ENCODE assay signal across 11 cellular contexts in the genomic region with DNA sequence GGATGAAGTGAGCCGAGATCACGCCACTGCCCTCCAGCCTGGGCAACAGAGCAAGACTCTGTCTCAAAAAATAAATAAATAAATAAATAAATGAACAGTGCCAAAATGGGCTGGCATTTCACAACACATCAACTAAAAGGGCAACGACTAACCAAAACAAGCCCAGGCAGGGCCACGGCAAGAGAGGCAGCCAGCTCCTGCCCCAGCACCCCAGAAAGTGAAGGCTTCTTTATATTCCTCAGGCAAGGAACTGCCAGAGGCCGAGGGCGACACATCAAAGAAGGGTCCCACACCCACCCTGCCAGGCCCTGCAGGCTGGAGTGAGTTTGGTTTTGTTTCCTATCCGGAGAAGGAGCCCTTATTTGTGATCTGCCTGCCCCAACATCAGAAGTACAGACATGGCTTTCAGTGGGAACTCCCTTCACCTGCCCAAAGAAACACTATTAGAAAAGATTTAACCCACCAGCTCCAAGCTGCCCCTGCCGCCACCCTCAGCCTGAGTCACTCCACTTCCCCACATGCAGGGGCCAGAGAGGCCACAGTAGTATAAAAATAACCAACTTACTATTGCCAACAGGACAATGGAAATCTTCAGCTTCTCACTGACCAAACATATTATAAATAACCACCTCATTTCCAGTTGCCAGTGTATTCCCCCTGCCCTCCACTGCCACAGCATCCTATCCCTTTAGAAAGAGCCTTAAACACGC. TPM values are rescaled to one million over a fixed set of nuclear protein-coding genes. Genes with fewer than 3 reads are reported as not detected.
A peak's percentile ranks its signal among the peaks of the same experiment; 100 is the strongest.
DNase-seq lines count a peak whose midpoint lies in the region; ATAC-seq and TF ChIP-seq lines count a peak whose summit lies in the region.
"Had no signal": no experiment of that assay in that cellular context is flagged by ENCODE, and none has a peak within 500 bp of the region (broad histone marks: within the 10 kb centered on the region; RNA-seq: fewer than 3 reads in every experiment).

No MANE protein-coding gene starts in this region.

- peaks cover 25% of the 10 kb centered on the region for H3K4me1 Mint-ChIP-seq in activated CD4-positive, alpha-beta T cell treated with anti-CD3 and anti-CD28 coated beads, Interleukin-2, amount 10 ng/mL, durations not matched to agents 24 days and 14 days

- no peak for DNase-seq in activated CD4-positive, alpha-beta T cell treated with anti-CD3 and anti-CD28 coated beads, Interleukin-2, amount 10 ng/mL, durations not matched to agents 24 days and 14 days
- DNase-seq in activated CD4-positive, alpha-beta T cell treated with anti-CD3 and anti-CD28 coated beads, Interleukin-2, amount 50 U/mL, for 4 hours, result no peak
- DNase-seq in brain microvascular endothelial cell (no peak), right cardiac atrium (no peak), stomach (no peak), SHP77 treated with DMSO at 0.1 percent for 48 hours (lab: John Stamatoyannopoulos, UW) (no peak), Peyer's patch (no peak)
- DNase-seq: activated naive CD4-positive, alpha-beta T cell treated with Interleukin-2 at 50 U/mL for 16 hours; NCI-H748 treated with DMSO at 0.1 percent for 48 hours; stimulated activated CD4-positive, alpha-beta T cell treated with anti-CD3 and anti-CD28 coated beads, Interleukin-2, amount 100 ng/mL, for 24 hours had no signal

- in situ Hi-C loops in brain microvascular endothelial cell (cut with HindIII; ENCODE audit: low pct_ligation_motif_present, low sequenced_read_pairs), result no loop called here

- no peak for TF ChIP-seq EP300 in stomach (IDR thresholded peaks at IDR 0.05)

- H3K4me3 ChIP-seq in brain microvascular endothelial cell (ENCODE audit: low read depth, low read length) (no peak overlapping the region), right cardiac atrium (ENCODE audit: low read length) (no peak overlapping the region), stomach (no peak overlapping the region), Peyer's patch (no peak overlapping the region)

- H3K27ac ChIP-seq in brain microvascular endothelial cell (peak overlapping the region; percentile 43), right cardiac atrium (ENCODE audit: low read length) (peak overlapping the region; percentile 81), stomach (peak overlapping the region in 4 of 5 donors; percentile 1 to 67 (median 9)), Peyer's patch (no peak overlapping the region)

- H3K4me3 Mint-ChIP-seq in activated CD4-positive, alpha-beta T cell treated with anti-CD3 and anti-CD28 coated beads, Interleukin-2, amount 10 ng/mL, durations not matched to agents 24 days and 14 days, result no peak overlapping the region

- intact Hi-C loops in activated CD4-positive, alpha-beta T cell treated with anti-CD3 and anti-CD28 coated beads, Interleukin-2, amount 10 ng/mL, durations not matched to agents 24 days and 14 days (cut with micrococcal nuclease), result no loop called here
- intact Hi-C loops in right cardiac atrium (cut with DNase I), result loop anchor here in 1 of 4 donors (10.0 kb wide), 1 partner anchor 51 kb away; no protein-coding TSS in a partner anchor
- intact Hi-C loops in stomach (cut with DNase I; ENCODE audit: low total_unique reads), result no loop called here

- H3K4me1 ChIP-seq in right cardiac atrium (ENCODE audit: control insufficient read depth, insufficient read depth, low read length) (peaks cover 9% of the 10 kb centered on the region), stomach (peaks cover 14 to 57% (median 36%) of the 10 kb centered on the region in 4 donors), Peyer's patch (peaks cover 0 to 47% (median 1%) of the 10 kb centered on the region in 4 donors)

- 72% methylated on average over 9 of the region's 9 CpGs for WGBS in right cardiac atrium
- WGBS in stomach, 5 donors, result 71 to 89% (median 82%) methylated on average over 9 of the region's 9 CpGs

- TF ChIP-seq POLR2A in stomach (IDR thresholded peaks at IDR 0.05), result no peak
- TF ChIP-seq POLR2A in Peyer's patch (IDR thresholded peaks at IDR 0.05), result no peak

- H3K36me3 ChIP-seq in brain microvascular endothelial cell (replicated peaks) (no peaks in the 10 kb centered on the region), stomach (peaks cover 0 to 4% (median 0%) of the 10 kb centered on the region in 4 donors), Peyer's patch (peaks cover 0 to 11% (median 0%) of the 10 kb centered on the region in 3 donors)

- H3K27me3 Mint-ChIP-seq in activated CD4-positive, alpha-beta T cell treated with anti-CD3 and anti-CD28 coated beads, Interleukin-2, amount 10 ng/mL, durations not matched to agents 24 days and 14 days, result no peaks in the 10 kb centered on the region

- peak overlapping the region; percentile 41 for H3K27ac Mint-ChIP-seq in activated CD4-positive, alpha-beta T cell treated with anti-CD3 and anti-CD28 coated beads, Interleukin-2, amount 10 ng/mL, durations not matched to agents 24 days and 14 days

- H3K27me3 ChIP-seq in brain microvascular endothelial cell (replicated peaks), result no peaks in the 10 kb centered on the region
- H3K27me3 ChIP-seq in right cardiac atrium (ENCODE audit: control insufficient read depth, insufficient read depth), result no peaks in the 10 kb centered on the region
- no peaks in the 10 kb centered on the region for H3K27me3 ChIP-seq in stomach
- H3K27me3 ChIP-seq in Peyer's patch, result no peaks in the 10 kb centered on the region

- TF ChIP-seq CTCF in brain microvascular endothelial cell (IDR thresholded peaks at IDR 0.05; ENCODE audit: low read depth, low read length, missing control alignments) (no peak), stomach (IDR thresholded peaks at IDR 0.05) (no peak), Peyer's patch (IDR thresholded peaks at IDR 0.05) (no peak)

- peak; percentile 55 to 78 for ATAC-seq in right cardiac atrium
- no peak for ATAC-seq in GM18870 (IDR thresholded peaks at IDR 0.05; ENCODE audit: unreplicated experiment)

- no peaks in the 10 kb centered on the region for H3K9me3 Mint-ChIP-seq in activated CD4-positive, alpha-beta T cell treated with anti-CD3 and anti-CD28 coated beads, Interleukin-2, amount 10 ng/mL, durations not matched to agents 24 days and 14 days

- peaks cover 20% of the 10 kb centered on the region for H3K36me3 Mint-ChIP-seq in activated CD4-positive, alpha-beta T cell treated with anti-CD3 and anti-CD28 coated beads, Interleukin-2, amount 10 ng/mL, durations not matched to agents 24 days and 14 days (ENCODE audit: low read depth)

- no peaks in the 10 kb centered on the region for H3K9me3 ChIP-seq in right cardiac atrium (ENCODE audit: control insufficient read depth, low read length)
- no peaks in the 10 kb centered on the region for H3K9me3 ChIP-seq in stomach
- H3K9me3 ChIP-seq in Peyer's patch, result no peaks in the 10 kb centered on the region

RNA-seq across cellular contexts. Expression of a gene that starts 8.0 kb away (rescaled TPM):
- 37.1 and 38.9 TPM in 2 replicates for total RNA-seq in activated CD4-positive, alpha-beta T cell treated with anti-CD3 and anti-CD28 coated beads, Interleukin-2, amount 10 ng/mL, durations not matched to agents 24 days and 14 days
- total RNA-seq in right cardiac atrium (10 to 100 TPM; 47.8 to 66.1 (median 57.5) TPM), stomach (1,000 to 10,000 TPM in 1 of 5 donors, 10 to 100 TPM in 4; 20.9 to 1,171 (median 41.5) TPM), Peyer's patch (100 to 1,000 TPM; 135 to 207 (median 191) TPM)
- polyA plus RNA-seq in right cardiac atrium (24.3 TPM), stomach (10 to 100 TPM in 1 of 3 donors, 1 to 10 TPM in 2; 6.4 to 11.7 (median 8.2) TPM)

RNA-seq across cellular contexts. Expression of a gene that starts 16.6 kb away (rescaled TPM):
- total RNA-seq in activated CD4-positive, alpha-beta T cell treated with anti-CD3 and anti-CD28 coated beads, Interleukin-2, amount 10 ng/mL, durations not matched to agents 24 days and 14 days, result 37.6 and 38.3 TPM in 2 replicates
- total RNA-seq in right cardiac atrium (100 to 1,000 TPM in 3 of 4 donors, 10 to 100 TPM in 1; 87.7 to 114 (median 108) TPM), stomach (100 to 1,000 TPM in 1 of 5 donors, 10 to 100 TPM in 4; 24.6 to 111 (median 50.1) TPM), Peyer's patch (10 to 100 TPM; 38.0 to 50.6 (median 40.7) TPM)
- polyA plus RNA-seq in right cardiac atrium (115 TPM), stomach (10 to 100 TPM; 31.5 to 62.0 (median 50.1) TPM)

RNA-seq across cellular contexts. Expression of a gene that starts 58.4 kb away (rescaled TPM):
- 10.9 and 11.1 TPM in 2 replicates for total RNA-seq in activated CD4-positive, alpha-beta T cell treated with anti-CD3 and anti-CD28 coated beads, Interleukin-2, amount 10 ng/mL, durations not matched to agents 24 days and 14 days
- total RNA-seq in right cardiac atrium (1 to 10 TPM; 3.4 to 5.4 (median 4.2) TPM), stomach (1 to 10 TPM in 1 of 5 donors, under 1 TPM in 1, not detected in 3; 0.55 to 4.3 TPM), Peyer's patch (1 to 10 TPM in 1 of 4 donors, not detected in 3; 1.2 TPM)
- polyA plus RNA-seq in right cardiac atrium (4.7 TPM), stomach (1 to 10 TPM; 2.4 to 4.9 (median 4.5) TPM)

Comparison
In these comparisons a context has a peak if more than half of its experiments do, and no peak if none do; other contexts are left out.
1. H3K27ac ChIP-seq: peak in brain microvascular endothelial cell (single experiment), right cardiac atrium (single experiment) and stomach (4 of 5); none in Peyer's patch (0 of 4).